In genomic region chr3:160695003-160695402, GRCh38 we compare ENCODE assay signal across 1 cellular context.
TF ChIP-seq lines count a peak whose summit lies in the region.

No MANE protein-coding gene starts in this region.

TF ChIP-seq in HepG2, 621 proteins besides CTCF, POLR2A, EP300 and RAD21 (continued from another document):
- TF ChIP-seq CREB1 (IDR thresholded peaks at IDR 0.05) (peak; percentile 93), CREB1 (CRISPR knock-in tag; IDR thresholded peaks at IDR 0.05) (no peak), FOXC1 (CRISPR knock-in tag; IDR thresholded peaks at IDR 0.05; ENCODE audit: borderline replicate concordance) (no peak), CREB3 (CRISPR knock-in tag; IDR thresholded peaks at IDR 0.05) (no peak)
